Comparison of ENCODE assay signal across 8 cellular contexts in the genomic region with DNA sequence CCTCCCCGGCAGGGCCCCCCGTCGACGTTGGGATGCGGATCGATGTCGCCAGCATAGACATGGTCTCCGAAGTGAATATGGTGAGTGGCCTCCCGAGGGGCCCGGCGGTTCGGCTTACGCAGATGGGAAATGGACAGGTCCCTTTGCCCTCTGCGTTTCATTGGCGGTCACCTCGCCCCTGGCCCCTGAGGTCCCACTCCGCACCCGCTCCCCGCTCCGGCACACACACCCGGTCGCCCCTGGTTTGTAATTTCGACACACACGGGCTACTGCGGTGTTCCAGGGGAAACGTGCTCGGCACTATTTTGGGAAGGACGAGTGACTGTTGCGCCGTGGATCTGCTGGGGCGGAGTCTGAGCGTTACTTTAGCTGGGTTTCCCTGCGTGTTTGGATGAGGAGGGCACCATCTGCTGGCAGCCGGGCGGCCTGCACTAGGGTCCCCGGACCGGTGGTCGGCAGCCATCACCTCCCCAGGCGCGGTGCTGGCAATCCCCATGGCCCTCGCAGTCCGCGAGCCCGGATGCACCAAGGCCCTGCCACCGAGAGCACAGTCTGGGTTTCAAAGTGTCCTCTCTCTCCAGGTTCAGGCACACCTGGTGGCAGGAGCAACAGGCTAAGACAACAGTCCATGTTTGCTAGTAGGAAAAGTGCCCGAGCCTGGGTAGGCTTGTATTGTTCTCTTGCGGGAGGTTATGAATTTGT. TPM values are rescaled to one million over a fixed set of nuclear protein-coding genes. Genes with fewer than 3 reads are reported as not detected.
DNase-seq lines count a peak whose midpoint lies in the region; ATAC-seq and TF ChIP-seq lines count a peak whose summit lies in the region.

No MANE protein-coding gene starts in this region.

- H4K91ac ChIP-seq in mesenchymal stem cell (ENCODE audit: low read length), result no peak overlapping the region

- H3K4me3 Mint-ChIP-seq in endothelial cell (ENCODE audit: unreplicated experiment), result peak overlapping the region; percentile 90

- peak; percentile 93 for ATAC-seq in HG02763 (IDR thresholded peaks at IDR 0.05; ENCODE audit: unreplicated experiment)
- ATAC-seq in stimulated activated naive CD8-positive, alpha-beta T cell treated with anti-CD3 and anti-CD28 coated beads, Interleukin-15, Interleukin-2, amounts not matched to agents 100 U/mL and 50 U/mL, for 24 hours, result peak; percentile 88

- H3K27ac ChIP-seq in mesenchymal stem cell (ENCODE audit: low read length, poor library complexity, severe bottlenecking), result no peak overlapping the region

- WGBS in mesenchymal stem cell, result 3% methylated on average over 46 of the region's 47 CpGs

- peak overlapping the region; percentile 21 for H3K9ac ChIP-seq in mesenchymal stem cell (ENCODE audit: low read length)

- H3K18ac ChIP-seq in mesenchymal stem cell (ENCODE audit: low read depth in 1 of 2, low read length in 2 of 2), result peak overlapping the region; percentile 23 to 64

- peak overlapping the region; percentile 52 for H4K8ac ChIP-seq in mesenchymal stem cell (ENCODE audit: low read length)

- H3K4me3 ChIP-seq in mesenchymal stem cell (ENCODE audit: insufficient read depth in 1 of 2, low read depth in 1 of 2, low read length in 2 of 2), result peak overlapping the region; percentile 58 to 77

- no peaks in the 10 kb centered on the region for H3K9me3 Mint-ChIP-seq in endothelial cell (ENCODE audit: unreplicated experiment)

- peak; percentile 45 for DNase-seq in activated T-cell treated with anti-CD3 and anti-CD28 coated beads for 48 hours (ENCODE audit: low read depth)
- DNase-seq in activated T-cell treated with anti-CD3 and anti-CD28 coated beads for 4 hours, result no peak
- DNase-seq in NCI-H1092 treated with DMSO at 0.1 percent for 48 hours (lab: John Stamatoyannopoulos, UW), result peak; percentile 33
- peak; percentile 4 for DNase-seq in activated CD4-positive, alpha-beta T cell treated with anti-CD3 and anti-CD28 coated beads, Interleukin-2, amount 50 U/mL, for 1 hour
- DNase-seq in endothelial cell (ENCODE audit: low spot score), result peak; percentile 86
- peak; percentile 79 for DNase-seq in mesenchymal stem cell
- DNase-seq in stimulated activated naive CD8-positive, alpha-beta T cell treated with anti-CD3 and anti-CD28 coated beads, Interleukin-15, Interleukin-2, amounts not matched to agents 100 U/mL and 50 U/mL, for 24 hours, result peak; percentile 59

- H3K4ac ChIP-seq in mesenchymal stem cell (ENCODE audit: low read depth in 1 of 2, low read length in 2 of 2), result peak overlapping the region in 1 of 2 experiments; percentile 55

- no peak overlapping the region for H3K14ac ChIP-seq in mesenchymal stem cell (ENCODE audit: low read length in 2 of 2)

- no peaks in the 10 kb centered on the region for H3K36me3 Mint-ChIP-seq in endothelial cell (ENCODE audit: low read depth, unreplicated experiment)

- no peak overlapping the region for H2BK15ac ChIP-seq in mesenchymal stem cell (ENCODE audit: low read depth, poor library complexity, severe bottlenecking)

- no peak overlapping the region for H2BK5ac ChIP-seq in mesenchymal stem cell (ENCODE audit: low read depth, low read length, poor library complexity, severe bottlenecking)

- H2BK12ac ChIP-seq in mesenchymal stem cell (ENCODE audit: low read length in 2 of 2), result peak overlapping the region in 1 of 2 experiments; percentile 29

- no peaks in the 10 kb centered on the region for H3K36me3 ChIP-seq in mesenchymal stem cell (ENCODE audit: control insufficient read depth in 1 of 2, insufficient read depth in 2 of 2, low read depth in 1 of 2, low read length in 2 of 2)

- H3K23ac ChIP-seq in mesenchymal stem cell (ENCODE audit: low read length in 2 of 2), result no peak overlapping the region

- H3K9me3 ChIP-seq in mesenchymal stem cell (ENCODE audit: control insufficient read depth, low read length), result no peaks in the 10 kb centered on the region

- H2BK120ac ChIP-seq in mesenchymal stem cell (ENCODE audit: low read depth, low read length), result no peak overlapping the region

- peaks cover 8% of the 10 kb centered on the region for H3K4me1 ChIP-seq in mesenchymal stem cell (ENCODE audit: control insufficient read depth, insufficient read depth, low read depth, low read length)

- peak overlapping the region; percentile 83 for H2AFZ ChIP-seq in mesenchymal stem cell (ENCODE audit: low read depth, low read length)

- H3K4me2 ChIP-seq in mesenchymal stem cell (ENCODE audit: low read length, poor library complexity, severe bottlenecking), result peak overlapping the region; percentile 87

- peaks cover 11% of the 10 kb centered on the region for H3K27me3 Mint-ChIP-seq in endothelial cell (ENCODE audit: unreplicated experiment)

- H3K79me1 ChIP-seq in mesenchymal stem cell (replicated peaks; ENCODE audit: low read length, poor library complexity, severe bottlenecking), result no peaks in the 10 kb centered on the region

- H2AK5ac ChIP-seq in mesenchymal stem cell (ENCODE audit: low read length, severe bottlenecking), result no peak overlapping the region

- H3K27ac Mint-ChIP-seq in endothelial cell (ENCODE audit: unreplicated experiment), result no peak overlapping the region

- H3K4me1 Mint-ChIP-seq in endothelial cell (ENCODE audit: unreplicated experiment), result peaks cover 4% of the 10 kb centered on the region

- peak; percentile 78 for TF ChIP-seq CTCF in endothelial cell (IDR thresholded peaks at IDR 0.05; ENCODE audit: unreplicated experiment)

- peaks cover 0 to 54% of the 10 kb centered on the region in 2 experiments for H3K27me3 ChIP-seq in mesenchymal stem cell (ENCODE audit: control insufficient read depth in 1 of 2, insufficient read depth in 1 of 2, low read length in 2 of 2)

RNA-seq across cellular contexts. Expression of gene GABRB1, which starts 1.2 kb away (rescaled TPM):
- not detected for total RNA-seq in endothelial cell (ENCODE audit: unreplicated experiment)
- polyA plus RNA-seq in mesenchymal stem cell (2013, experiment 1 of 2), result 2.0 TPM
- polyA plus RNA-seq in mesenchymal stem cell (2013, experiment 2 of 2), result 2.1 TPM

RNA-seq across cellular contexts. Expression of gene GABRA4, which starts 39.2 kb away (rescaled TPM):
- total RNA-seq in endothelial cell (ENCODE audit: unreplicated experiment), result 0.13 TPM
- 0.06 TPM for polyA plus RNA-seq in mesenchymal stem cell (2013, experiment 1 of 2)
- 0.11 TPM for polyA plus RNA-seq in mesenchymal stem cell (2013, experiment 2 of 2)
